Comparison of ENCODE assay signal across 8 cellular contexts in genomic region chr5:151079838-151080619, GRCh38. TPM values are rescaled to one million over a fixed set of nuclear protein-coding genes. Genes with fewer than 3 reads are reported as not detected.
DNase-seq lines count a peak whose midpoint lies in the region; ATAC-seq and TF ChIP-seq lines count a peak whose summit lies in the region.

No MANE protein-coding gene starts in this region.

- no peaks in the 10 kb centered on the region for H3K9me3 Mint-ChIP-seq in memory B cell

- no peaks in the 10 kb centered on the region for H3K27me3 ChIP-seq in breast epithelium
- H3K27me3 ChIP-seq in tibial nerve = no peaks in the 10 kb centered on the region

- 3 to 4% methylated on average over 14 to 22 of the region's 22 CpGs for WGBS in tibial nerve, 2 donors

- DNase-seq in NCI-H748 (lab: John Stamatoyannopoulos, UW; ENCODE audit: unreplicated experiment) (peak; percentile 31), NCI-H748 treated with DMSO at 0.1 percent for 48 hours (lab: John Stamatoyannopoulos, UW) (no peak), NCI-H526 treated with DMSO at 0.1 percent for 48 hours (lab: John Stamatoyannopoulos, UW) (peak; percentile 55), breast epithelium (ENCODE audit: low spot score in 2 of 2) (no peak), memory B cell (ENCODE audit: low spot score in 2 of 2) (no peak), tibial nerve (ENCODE audit: low spot score in 2 of 2) (no peak), retina (no peak)

- ATAC-seq in memory B cell (ENCODE audit: low read depth) (no peak), HG02571 (IDR thresholded peaks at IDR 0.05; ENCODE audit: unreplicated experiment) (no peak)

- H3K36me3 ChIP-seq in breast epithelium = no peaks in the 10 kb centered on the region
- H3K36me3 ChIP-seq in tibial nerve = peaks cover 0 to 20% (median 0%) of the 10 kb centered on the region in 3 donors

- no peaks in the 10 kb centered on the region for H3K9me3 ChIP-seq in breast epithelium
- H3K9me3 ChIP-seq in tibial nerve = no peaks in the 10 kb centered on the region

- peak overlapping the region; percentile 89 for H3K27ac Mint-ChIP-seq in memory B cell

- peaks cover 62% of the 10 kb centered on the region for H3K4me1 Mint-ChIP-seq in memory B cell

- TF ChIP-seq POLR2A in breast epithelium (IDR thresholded peaks at IDR 0.05) (no peak), tibial nerve (IDR thresholded peaks at IDR 0.05) (no peak)

- H3K27ac ChIP-seq in breast epithelium (peak overlapping the region; percentile 99), tibial nerve (peak overlapping the region; percentile 96 to 99 (median 98))

- peaks cover 0 to 23% of the 10 kb centered on the region in 2 donors for H3K4me1 ChIP-seq in breast epithelium
- peaks cover 0 to 71% (median 37%) of the 10 kb centered on the region in 4 donors for H3K4me1 ChIP-seq in tibial nerve

- TF ChIP-seq CTCF in breast epithelium (IDR thresholded peaks at IDR 0.05) (no peak), tibial nerve (IDR thresholded peaks at IDR 0.05) (no peak)

- no peaks in the 10 kb centered on the region for H3K27me3 Mint-ChIP-seq in memory B cell

- peak overlapping the region; percentile 71 to 96 (median 90) for H3K4me3 ChIP-seq in breast epithelium
- peak overlapping the region; percentile 78 to 96 (median 90) for H3K4me3 ChIP-seq in tibial nerve

- intact Hi-C loops in breast epithelium (cut with DNase I; ENCODE audit: low total_unique reads) = loop anchor here (2.0 kb wide), 1 partner anchor 33 kb away; no protein-coding TSS in a partner anchor

- H3K4me3 Mint-ChIP-seq in memory B cell = peak overlapping the region; percentile 91

- TF ChIP-seq EP300 in tibial nerve (IDR thresholded peaks at IDR 0.05) = no peak

- peaks cover 19% of the 10 kb centered on the region for H3K36me3 Mint-ChIP-seq in memory B cell

RNA-seq across cellular contexts. Expression of gene TNIP1, which starts 0.8 kb away (rescaled TPM):
- total RNA-seq in breast epithelium (100 to 1,000 TPM in 1 of 3 donors, 10 to 100 TPM in 2; 65.3 to 221 (median 91.8) TPM), tibial nerve (100 to 1,000 TPM in 1 of 4 donors, 10 to 100 TPM in 3; 91.2 to 108 (median 94.3) TPM)

RNA-seq across cellular contexts. Expression of gene GPX3, which starts 59.6 kb away (rescaled TPM):
- 1,000 to 10,000 TPM; 1,215 to 5,290 (median 2,830) TPM for total RNA-seq in breast epithelium
- 1,000 to 10,000 TPM; 3,864 to 9,036 (median 5,113) TPM for total RNA-seq in tibial nerve

Comparison
In these comparisons a context has a peak if more than half of its experiments do, and no peak if none do; other contexts are left out.
1. DNase-seq: peak in NCI-H748 (single experiment) and NCI-H526 treated with DMSO at 0.1 percent for 48 hours (single experiment); none in NCI-H748 treated with DMSO at 0.1 percent for 48 hours (single experiment), breast epithelium (0 of 2), memory B cell (0 of 2), tibial nerve (0 of 2) and retina (single experiment).